17 cellular contexts compared by ENCODE assay signal in genomic region chr9:109787735-109788134, GRCh38.
DNase-seq lines count a peak whose midpoint lies in the region; TF ChIP-seq lines count a peak whose summit lies in the region.
"Had no signal": no experiment of that assay in that cellular context is flagged by ENCODE, and none has a peak within 500 bp of the region (broad histone marks: within the 10 kb centered on the region; RNA-seq: fewer than 3 reads in every experiment).

No MANE protein-coding gene starts in this region.

- H3K9me3 ChIP-seq in SK-N-MC (ENCODE audit: low read depth, low read length) (no peaks in the 10 kb centered on the region), subcutaneous abdominal adipose tissue (ENCODE audit: control insufficient read depth in 5 of 5, low read length in 5 of 5) (no peaks in the 10 kb centered on the region)
- H3K9me3 ChIP-seq: A549, BLaER1, HAP-1 had no signal

- H3K4me3 ChIP-seq in SK-N-MC (no peak overlapping the region), fibroblast of mammary gland (ENCODE audit: control insufficient read depth, low read depth, low read length) (no peak overlapping the region), subcutaneous abdominal adipose tissue (ENCODE audit: low read depth in 1 of 5, low read length in 5 of 5) (no peak overlapping the region)
- H3K4me3 ChIP-seq: A549, BLaER1, GM23248, HAP-1 had no signal

- no peak for TF ChIP-seq CTCF in fibroblast of mammary gland (conservative IDR thresholded peaks at IDR 0.05; ENCODE audit: control insufficient read depth, insufficient read depth, low read depth, low read length)

- H3K36me3 ChIP-seq in SK-N-MC (ENCODE audit: insufficient read depth, low read length) (peaks cover 11% of the 10 kb centered on the region; the same call in 1 of the 2 replicates), subcutaneous abdominal adipose tissue (ENCODE audit: control insufficient read depth in 5 of 5, insufficient read depth in 5 of 5, low read length in 5 of 5) (no peaks in the 10 kb centered on the region)
- H3K36me3 ChIP-seq: BLaER1, HAP-1 had no signal

- H3K27ac ChIP-seq in SK-N-MC (peak overlapping the region; percentile 60; the same call in 1 of the 2 replicates), subcutaneous abdominal adipose tissue (ENCODE audit: low read depth, low read length) (peak overlapping the region; percentile 97), caudate nucleus (ENCODE audit: low read depth, low read length) (no peak overlapping the region)
- H3K27ac ChIP-seq: 22Rv1, A549, BLaER1, GM23248, HL-60 had no signal

- H3K9ac ChIP-seq in SK-N-MC (ENCODE audit: insufficient read length) (no peak overlapping the region), subcutaneous abdominal adipose tissue (ENCODE audit: low read length in 5 of 5) (peak overlapping the region in 1 of 5 donors; percentile 8)
- H3K9ac ChIP-seq: BLaER1, GM23248 had no signal

- H3K4me1 ChIP-seq in subcutaneous abdominal adipose tissue (ENCODE audit: control insufficient read depth in 5 of 5, insufficient read depth in 5 of 5, low read length in 5 of 5) = peaks cover 15 to 89% (median 72%) of the 10 kb centered on the region in 5 donors
- H3K4me1 ChIP-seq: BLaER1, HAP-1 had no signal

- no peaks in the 10 kb centered on the region for H3K27me3 ChIP-seq in subcutaneous abdominal adipose tissue (ENCODE audit: control insufficient read depth in 5 of 5, insufficient read depth in 4 of 5, low read length in 5 of 5)
- H3K27me3 ChIP-seq: BLaER1 had no signal

- DNase-seq in NCI-H2171 treated with DMSO at 0.1 percent for 48 hours (lab: John Stamatoyannopoulos, UW) (peak; percentile 5), NCI-H2171 (lab: John Stamatoyannopoulos, UW) (no peak), SK-N-MC (ENCODE audit: low read depth, low spot score) (no peak), fibroblast of mammary gland (ENCODE audit: low read depth) (peak; percentile 61), cerebellar nuclear complex (lab: John Stamatoyannopoulos, UW) (no peak), caudate nucleus (lab: John Stamatoyannopoulos, UW) (no peak)
- DNase-seq: CD4-positive, alpha-beta memory T cell; DMS153; DMS79; GDM1; GM23248 had no signal

Comparison
In these comparisons a context has a peak if more than half of its experiments do, and no peak if none do; other contexts are left out.
1. DNase-seq: peak in NCI-H2171 treated with DMSO at 0.1 percent for 48 hours (single experiment) and fibroblast of mammary gland (single experiment); none in NCI-H2171 (single experiment), SK-N-MC (single experiment), cerebellar nuclear complex (0 of 2) and caudate nucleus (0 of 61).